ENCODE assay signal across 27 cellular contexts in genomic region chr3:116835658-116836057, GRCh38.
DNase-seq lines count a peak whose midpoint lies in the region; ATAC-seq, FAIRE-seq and TF ChIP-seq lines count a peak whose summit lies in the region.
"Had no signal": no experiment of that assay in that cellular context is flagged by ENCODE, and none has a peak within 500 bp of the region (broad histone marks: within the 10 kb centered on the region; RNA-seq: fewer than 3 reads in every experiment).

No MANE protein-coding gene starts in this region.

- H3K36me3 Mint-ChIP-seq in astrocyte (ENCODE audit: low read depth, unreplicated experiment): no peaks in the 10 kb centered on the region
- H3K36me3 Mint-ChIP-seq in activated CD8-positive, alpha-beta memory T cell treated with anti-CD3 and anti-CD28 coated beads, Interleukin-2, amount 10 ng/mL, durations not matched to agents 7 days and 5 days: no peaks in the 10 kb centered on the region
- H3K36me3 Mint-ChIP-seq: CD4-positive, alpha-beta memory T cell had no signal

- no peaks in the 10 kb centered on the region for H3K79me2 ChIP-seq in astrocyte (ENCODE audit: insufficient read depth, low read length)

- intact Hi-C loops in posterior vena cava (cut with DNase I): loop anchor here in 1 of 2 donors (1.0 kb wide), 1 partner anchor 18 kb away; no protein-coding TSS in a partner anchor

- CTCF ChIA-PET in activated CD8-positive, alpha-beta memory T cell treated with anti-CD3 and anti-CD28 coated beads, Interleukin-2, amount 10 ng/mL, durations not matched to agents 7 days and 5 days (lab: Charles Lee): no interaction called here

- peak overlapping the region; percentile 2 for H3K4me2 ChIP-seq in astrocyte (ENCODE audit: low read length)
- H3K4me2 ChIP-seq: BLaER1 treated with 17β-estradiol and CSF1 and Interleukin-3, amounts not matched to agents 10 nM and 100 nM; GM23338; KMS-11 had no signal

- H3K4me3 ChIP-seq in astrocyte (ENCODE audit: insufficient read depth, low read depth, low read length) (no peak overlapping the region), foreskin fibroblast (ENCODE audit: low read depth in 1 of 2, low read length in 2 of 2) (no peak overlapping the region)
- H3K4me3 ChIP-seq: BLaER1 treated with 17β-estradiol and CSF1 and Interleukin-3, amounts not matched to agents 10 nM and 100 nM; GM23338 had no signal

- no peaks in the 10 kb centered on the region for H3K36me3 ChIP-seq in astrocyte (ENCODE audit: insufficient read depth, low read length)
- H3K36me3 ChIP-seq: BLaER1 treated with 17β-estradiol and CSF1 and Interleukin-3, amounts not matched to agents 10 nM and 100 nM had no signal

- H3K9ac ChIP-seq in astrocyte (ENCODE audit: low read length): no peak overlapping the region
- H3K9ac ChIP-seq: BLaER1 treated with 17β-estradiol and CSF1 and Interleukin-3, amounts not matched to agents 10 nM and 100 nM; KMS-11 had no signal

- H4K20me1 ChIP-seq in astrocyte (ENCODE audit: insufficient read depth, low read length): no peaks in the 10 kb centered on the region
- H4K20me1 ChIP-seq: BLaER1 treated with 17β-estradiol and CSF1 and Interleukin-3, amounts not matched to agents 10 nM and 100 nM had no signal

- no peaks in the 10 kb centered on the region for H3K27me3 ChIP-seq in astrocyte (ENCODE audit: insufficient read depth, low read length)
- H3K27me3 ChIP-seq: BLaER1 treated with 17β-estradiol and CSF1 and Interleukin-3, amounts not matched to agents 10 nM and 100 nM had no signal

- H3K27ac ChIP-seq in astrocyte (ENCODE audit: low read depth, low read length): no peak overlapping the region
- H3K27ac ChIP-seq: BLaER1 treated with 17β-estradiol and CSF1 and Interleukin-3, amounts not matched to agents 10 nM and 100 nM; KMS-11 had no signal

- DNase-seq in LHCN-M2 (ENCODE audit: low read depth): peak; percentile 12
- DNase-seq in astrocyte (ENCODE audit: low read depth): no peak
- peak; percentile 8 to 41 for DNase-seq in foreskin fibroblast
- DNase-seq in posterior vena cava (ENCODE audit: low spot score): no peak
- no peak for DNase-seq in activated naive CD4-positive, alpha-beta T cell treated with Interleukin-2 at 50 U/mL for 16 hours
- no peak for DNase-seq in activated CD8-positive, alpha-beta memory T cell treated with anti-CD3 and anti-CD28 coated beads, Interleukin-2, amount 10 ng/mL, durations not matched to agents 7 days and 5 days
- no peak for DNase-seq in stimulated activated CD4-positive, alpha-beta T cell treated with anti-CD3 and anti-CD28 coated beads, Interleukin-4, amount 100 ng/mL, for 24 hours
- DNase-seq: ACHN; Caco-2; CD4-positive, alpha-beta memory T cell; DMS 273 treated with DMSO at 0.1 percent for 48 hours; DMS79 treated with DMSO at 0.1 percent for 48 hours; MV-4-11; NCI-H1105 treated with DMSO at 0.1 percent for 48 hours; NCI-H2029 treated with DMSO at 0.1 percent for 48 hours; NCI-H345; NCI-H524 treated with DMSO at 0.1 percent for 48 hours; NCI-H82; OCI-M1; SHP77 had no signal

- no peak overlapping the region for H3K27ac Mint-ChIP-seq in astrocyte (ENCODE audit: unreplicated experiment)
- no peak overlapping the region for H3K27ac Mint-ChIP-seq in activated CD8-positive, alpha-beta memory T cell treated with anti-CD3 and anti-CD28 coated beads, Interleukin-2, amount 10 ng/mL, durations not matched to agents 7 days and 5 days
- H3K27ac Mint-ChIP-seq: CD4-positive, alpha-beta memory T cell; GM23338 had no signal

- no peak for ATAC-seq in activated CD8-positive, alpha-beta memory T cell treated with anti-CD3 and anti-CD28 coated beads, Interleukin-2, amount 10 ng/mL, durations not matched to agents 7 days and 5 days
- ATAC-seq: GM23338, HCT116 had no signal

- no peaks in the 10 kb centered on the region for H3K9me3 ChIP-seq in astrocyte (ENCODE audit: insufficient read depth, low read depth, low read length)
- H3K9me3 ChIP-seq: BLaER1 treated with 17β-estradiol and CSF1 and Interleukin-3, amounts not matched to agents 10 nM and 100 nM; Caco-2 had no signal

- no peaks in the 10 kb centered on the region for H3K27me3 Mint-ChIP-seq in astrocyte (ENCODE audit: low read depth, unreplicated experiment)
- H3K27me3 Mint-ChIP-seq in activated CD8-positive, alpha-beta memory T cell treated with anti-CD3 and anti-CD28 coated beads, Interleukin-2, amount 10 ng/mL, durations not matched to agents 7 days and 5 days: no peaks in the 10 kb centered on the region
- H3K27me3 Mint-ChIP-seq: CD4-positive, alpha-beta memory T cell had no signal

- H3K4me1 ChIP-seq in astrocyte (ENCODE audit: insufficient read depth, low read length): peaks cover 5% of the 10 kb centered on the region
- H3K4me1 ChIP-seq: BLaER1 treated with 17β-estradiol and CSF1 and Interleukin-3, amounts not matched to agents 10 nM and 100 nM; Caco-2 had no signal

- no peak for FAIRE-seq in astrocyte (lab: Jason Lieb, UNC)
- FAIRE-seq: GM12891, HTR-8/SVneo, RCC 7860 had no signal

- TF ChIP-seq CTCF in astrocyte (IDR thresholded peaks at IDR 0.05; ENCODE audit: insufficient read depth, low read depth, low read length): no peak
- no peak for TF ChIP-seq CTCF in foreskin fibroblast (IDR thresholded peaks at IDR 0.05; ENCODE audit: low read depth, low read length)

- no peaks in the 10 kb centered on the region for H3K9me3 Mint-ChIP-seq in astrocyte (ENCODE audit: unreplicated experiment)
- H3K9me3 Mint-ChIP-seq in activated CD8-positive, alpha-beta memory T cell treated with anti-CD3 and anti-CD28 coated beads, Interleukin-2, amount 10 ng/mL, durations not matched to agents 7 days and 5 days (ENCODE audit: low read depth): no peaks in the 10 kb centered on the region
- H3K9me3 Mint-ChIP-seq: GM23338 had no signal

- H3K4me3 Mint-ChIP-seq in astrocyte (ENCODE audit: unreplicated experiment): no peak overlapping the region
- no peak overlapping the region for H3K4me3 Mint-ChIP-seq in activated CD8-positive, alpha-beta memory T cell treated with anti-CD3 and anti-CD28 coated beads, Interleukin-2, amount 10 ng/mL, durations not matched to agents 7 days and 5 days
- H3K4me3 Mint-ChIP-seq: CD4-positive, alpha-beta memory T cell; GM23338 had no signal

- H2AFZ ChIP-seq in astrocyte (ENCODE audit: low read depth, low read length): no peak overlapping the region
- H2AFZ ChIP-seq: GM23338 had no signal

- H3K4me1 Mint-ChIP-seq in astrocyte (ENCODE audit: low read depth, unreplicated experiment): peaks cover 10% of the 10 kb centered on the region
- H3K4me1 Mint-ChIP-seq in activated CD8-positive, alpha-beta memory T cell treated with anti-CD3 and anti-CD28 coated beads, Interleukin-2, amount 10 ng/mL, durations not matched to agents 7 days and 5 days: no peaks in the 10 kb centered on the region
- H3K4me1 Mint-ChIP-seq: CD4-positive, alpha-beta memory T cell had no signal

Comparison
In these comparisons a context has a peak if more than half of its experiments do, and no peak if none do; other contexts are left out.
1. DNase-seq: peak in LHCN-M2 (single experiment) and foreskin fibroblast (2 of 2); none in astrocyte (single experiment), posterior vena cava (single experiment), activated naive CD4-positive, alpha-beta T cell treated with Interleukin-2 at 50 U/mL for 16 hours (single experiment), activated CD8-positive, alpha-beta memory T cell treated with anti-CD3 and anti-CD28 coated beads, Interleukin-2, amount 10 ng/mL, durations not matched to agents 7 days and 5 days (single experiment) and stimulated activated CD4-positive, alpha-beta T cell treated with anti-CD3 and anti-CD28 coated beads, Interleukin-4, amount 100 ng/mL, for 24 hours (single experiment).